ENCODE assay signal across 1 cellular context in the genomic region with DNA sequence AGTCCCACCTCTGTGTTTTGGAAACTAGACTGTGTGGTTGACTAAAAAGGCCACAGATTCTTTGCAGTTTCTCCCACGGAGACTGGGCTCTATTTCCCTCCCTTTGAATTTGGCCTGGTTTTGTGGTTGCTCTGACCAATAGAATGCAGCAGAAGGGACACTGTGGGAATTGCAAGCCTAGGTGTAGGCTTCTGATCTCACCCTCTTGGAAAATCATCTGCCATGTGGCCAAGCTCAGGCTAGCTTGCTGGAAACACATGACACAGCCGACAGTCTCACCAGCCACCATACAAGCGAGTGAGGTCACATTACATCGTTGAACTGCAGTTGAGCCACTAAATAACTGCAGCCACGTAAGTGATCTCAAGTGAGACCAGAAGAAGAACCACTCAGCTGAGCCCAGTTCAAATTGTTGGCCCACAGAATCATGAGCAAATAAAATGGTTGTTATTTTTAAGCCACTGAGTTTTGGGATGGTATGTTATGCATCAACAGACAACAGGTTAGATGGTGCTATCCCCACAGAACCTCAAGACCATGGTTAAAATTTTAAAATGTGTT.
A peak's percentile ranks its signal among the peaks of the same experiment; 100 is the strongest.
TF ChIP-seq lines count a peak whose summit lies in the region.

No MANE protein-coding gene starts in this region.

TF ChIP-seq in GM23338, 12 proteins besides CTCF, POLR2A, EP300 and RAD21:
- no peak for TF ChIP-seq STAT1 (IDR thresholded peaks at IDR 0.05; ENCODE audit: unreplicated experiment)
- TF ChIP-seq ZNF331 (CRISPR knock-in tag; IDR thresholded peaks at IDR 0.05; ENCODE audit: low read depth) = peak; percentile 59
